Comparison of ENCODE assay signal across 6 cellular contexts in genomic region chr12:54300267-54300731, GRCh38. TPM values are rescaled to one million over a fixed set of nuclear protein-coding genes. Genes with fewer than 3 reads are reported as not detected.
DNase-seq lines count a peak whose midpoint lies in the region; ATAC-seq, FAIRE-seq and TF ChIP-seq lines count a peak whose summit lies in the region.

No MANE protein-coding gene starts in this region.

- no peak for TF ChIP-seq CTCF in Calu3 (IDR thresholded peaks at IDR 0.05; ENCODE audit: unreplicated experiment)
- no peak for TF ChIP-seq CTCF in K562 (IDR thresholded peaks at IDR 0.05 in 2 of 3, conservative IDR thresholded peaks at IDR 0.05 in 1 of 3; ENCODE audit: insufficient read depth in 2 of 3, low read depth in 1 of 3, low read length in 3 of 3)

- H3K9ac ChIP-seq in K562 (ENCODE audit: insufficient read depth in 1 of 2, low read depth in 2 of 2, low read length in 2 of 2), result peak overlapping the region; percentile 92 to 93

- H4K20me1 ChIP-seq in K562 (replicated peaks; ENCODE audit: control insufficient read depth, insufficient read depth, low read length), result no peaks in the 10 kb centered on the region

- no peak for FAIRE-seq in K562 (lab: Jason Lieb, UNC)

- intact Hi-C loops in Calu3 (cut with micrococcal nuclease; ENCODE audit: unreplicated experiment), result no loop called here
- intact Hi-C loops in K562 (cut with micrococcal nuclease), result no loop called here

- peaks cover 7% of the 10 kb centered on the region for H3K36me3 Mint-ChIP-seq in Calu3 (ENCODE audit: insufficient read depth, unreplicated experiment)
- H3K36me3 Mint-ChIP-seq in naive thymus-derived CD8-positive, alpha-beta T cell, result no peaks in the 10 kb centered on the region

- peak overlapping the region; percentile 100 for H3K4me2 ChIP-seq in K562 (ENCODE audit: insufficient read depth, low read length)

- H3K9me3 ChIP-seq in K562 (replicated peaks; ENCODE audit: control insufficient read depth, insufficient read depth, low read depth, low read length), result no peaks in the 10 kb centered on the region

- H3K27ac ChIP-seq in K562 (ENCODE audit: extremely low read depth, low read depth, low read length), result peak overlapping the region; percentile 88

- DNase-seq in Calu3 (no peak), K562 (ENCODE audit: extremely low read depth in 1 of 4, low spot score in 3 of 4) (no peak), SW480 (ENCODE audit: low spot score) (no peak), cerebellar nuclear complex (lab: John Stamatoyannopoulos, UW) (no peak)
- DNase-seq in naive thymus-derived CD8-positive, alpha-beta T cell, result no peak

- no peak overlapping the region for H3K27ac Mint-ChIP-seq in Calu3 (ENCODE audit: unreplicated experiment)
- H3K27ac Mint-ChIP-seq in naive thymus-derived CD8-positive, alpha-beta T cell, result no peak overlapping the region

- no peaks in the 10 kb centered on the region for H3K9me1 ChIP-seq in K562 (ENCODE audit: control insufficient read depth, insufficient read depth, low read length)

- POLR2A ChIA-PET in K562 (lab: Yijun Ruan, JAX), result interaction anchor here (0.5 to 4.1 kb wide), 9 partner anchors 9 to 639 kb away, joined by 3 to 19 read pairs (median 8); partner anchors contain the start of genes CBX5, COPZ1 and HNRNPA1
- POLR2A ChIA-PET in naive thymus-derived CD8-positive, alpha-beta T cell (lab: Charles Lee), result interaction anchor here (0.6 to 2.3 kb wide), 3 partner anchors 20 to 27 kb away, joined by 3 to 9 read pairs (median 4); partner anchors contain the start of genes CBX5, COPZ1 and HNRNPA1

- peak overlapping the region; percentile 78 for H3K4me3 ChIP-seq in K562

- no peak overlapping the region for H2AFZ ChIP-seq in K562 (ENCODE audit: low read depth, low read length)

- no peak for TF ChIP-seq POLR2A in K562 (conservative IDR thresholded peaks at IDR 0.05)

- peaks cover 21% of the 10 kb centered on the region for H3K27me3 Mint-ChIP-seq in Calu3 (ENCODE audit: unreplicated experiment)
- peaks cover 24 to 68% (median 44%) of the 10 kb centered on the region in 5 donors for H3K27me3 Mint-ChIP-seq in naive thymus-derived CD8-positive, alpha-beta T cell

- no peaks in the 10 kb centered on the region for H3K9me3 Mint-ChIP-seq in Calu3 (ENCODE audit: low read depth, unreplicated experiment)
- no peaks in the 10 kb centered on the region for H3K9me3 Mint-ChIP-seq in naive thymus-derived CD8-positive, alpha-beta T cell

- no peak for TF ChIP-seq EP300 in K562 (IDR thresholded peaks at IDR 0.05; ENCODE audit: low read length)

- BruUV-seq in Calu3 (replicated peaks; lab: Mats Ljungman, UMichigan), result no TSS peak
- TSS peak; percentile 52 for BruUV-seq in K562 (replicated peaks; lab: Mats Ljungman, UMichigan)

- in situ Hi-C loops in K562 (cut with MboI), result no loop called here

- peaks cover 47% of the 10 kb centered on the region for H3K4me1 Mint-ChIP-seq in Calu3 (ENCODE audit: low read depth, unreplicated experiment)
- H3K4me1 Mint-ChIP-seq in naive thymus-derived CD8-positive, alpha-beta T cell, result peaks cover 11 to 67% (median 21%) of the 10 kb centered on the region in 4 donors

- WGBS in K562 (ENCODE audit: insufficient coverage, low coverage, missing lambda C conversion rate), result 0% methylated on average over 3 of the region's 3 CpGs

- H3K79me2 ChIP-seq in K562 (ENCODE audit: control insufficient read depth, insufficient read depth, low read length), result peaks cover 93% of the 10 kb centered on the region

- H3K36me3 ChIP-seq in K562 (ENCODE audit: control insufficient read depth, insufficient read depth, low read length), result peaks cover 40% of the 10 kb centered on the region

- CTCF ChIA-PET in Calu3 (lab: Charles Lee) (interaction anchor here (0.6 to 1.3 kb wide), 6 partner anchors 9 to 80 kb away, joined by 3 to 8 read pairs (median 4); partner anchors contain the start of genes CBX5 and COPZ1), K562 (lab: Yijun Ruan, JAX; ENCODE audit: low intra/inter-chr PET ratio) (interaction anchor here (0.7 kb wide), 1 partner anchor 1942 kb away, joined by 3 read pairs; no protein-coding TSS in a partner anchor)

- no peaks in the 10 kb centered on the region for H3K27me3 ChIP-seq in K562 (ENCODE audit: control insufficient read depth in 2 of 2, insufficient read depth in 2 of 2, low read length in 2 of 2)

- TF ChIP-seq RAD21 in K562 (CRISPR knock-in tag; conservative IDR thresholded peaks at IDR 0.05 in 1 of 2, IDR thresholded peaks at IDR 0.05 in 1 of 2), result no peak

- peaks cover 23 to 34% of the 10 kb centered on the region in 2 experiments for H3K4me1 ChIP-seq in K562 (replicated peaks in 1 of 2; ENCODE audit: control insufficient read depth in 2 of 2, insufficient read depth in 2 of 2, low read length in 2 of 2)

- ATAC-seq in K562 (no peak), HG03039 (IDR thresholded peaks at IDR 0.05; ENCODE audit: unreplicated experiment) (no peak)
- ATAC-seq in naive thymus-derived CD8-positive, alpha-beta T cell, result peak in 1 of 2 donors; percentile 8

- peak overlapping the region; percentile 58 for H3K4me3 Mint-ChIP-seq in Calu3 (ENCODE audit: low read depth, unreplicated experiment)
- H3K4me3 Mint-ChIP-seq in naive thymus-derived CD8-positive, alpha-beta T cell, result peak overlapping the region in 6 of 10 donors; percentile 40 to 72 (median 50)

RNA-seq across cellular contexts. Expression of gene NFE2, which starts 0.5 kb away (rescaled TPM):
- total RNA-seq in Calu3 (2022) (0.80 and 1.8 TPM in 2 replicates), K562 (2014; rRNA removed) (221 and 269 TPM in 2 replicates), K562 (2014; rRNA removed; fragmentation: Illumina TruSeq; extraction: Trizol) (134 and 157 TPM in 2 replicates), K562 (2015; rRNA removed; fragmentation: Illumina TruSeq; extraction: Trizol) (177 and 178 TPM in 2 replicates), K562 (2021) (244 and 252 TPM in 2 replicates)
- total RNA-seq in K562 (2011; cell fraction: chromatin; rRNA removed; ENCODE audit: low replicate concordance), result 108 and 191 TPM in 2 replicates
- 118 and 137 TPM in 2 replicates for total RNA-seq in K562 (2011; cell fraction: nucleolus; rRNA removed)
- 98.5 and 115 TPM in 2 replicates for total RNA-seq in K562 (2011; cell fraction: nucleoplasm; rRNA removed)
- polyA plus RNA-seq in K562 (2011; rRNA removed) (208 TPM in 2 replicates), K562 (2014; fragmentation: Illumina TruSeq; extraction: Trizol) (246 and 282 TPM in 2 replicates), K562 (2014; fragmentation: Nextera tagmentation; extraction: Ambion mirVana) (10 to 100 TPM; 12.3 to 44.5 TPM), K562 (2014; rRNA removed) (225 and 229 TPM in 2 replicates)
- polyA plus RNA-seq in K562 (2011; cell fraction: cytosol; rRNA removed), result 231 and 451 TPM in 2 replicates
- polyA plus RNA-seq in K562 (2011; cell fraction: nucleus; rRNA removed), result 232 and 428 TPM in 2 replicates
- polyA plus RNA-seq in K562 (2012), result 162 and 214 TPM in 2 replicates
- 71.3 and 109 TPM in 2 replicates for polyA minus RNA-seq in K562 (2011; rRNA and poly(A)+ RNA removed)
- polyA minus RNA-seq in K562 (2011; cell fraction: cytosol; rRNA and poly(A)+ RNA removed), result 78.1 and 100 TPM in 2 replicates
- 67.6 and 73.9 TPM in 2 replicates for polyA minus RNA-seq in K562 (2011; cell fraction: nucleus; rRNA and poly(A)+ RNA removed)
- total RNA-seq in naive thymus-derived CD8-positive, alpha-beta T cell, result not detected
- polyA plus RNA-seq in naive thymus-derived CD8-positive, alpha-beta T cell, result under 1 TPM in 1 of 3 donors, not detected in 2; 0.14 TPM

RNA-seq across cellular contexts. Expression of gene HNRNPA1, which starts 19.8 kb away (rescaled TPM):
- total RNA-seq in Calu3 (2022) (1,059 and 1,161 TPM in 2 replicates), K562 (2014; rRNA removed) (1,166 and 1,242 TPM in 2 replicates), K562 (2014; rRNA removed; fragmentation: Illumina TruSeq; extraction: Trizol) (1,479 and 1,871 TPM in 2 replicates), K562 (2015; rRNA removed; fragmentation: Illumina TruSeq; extraction: Trizol) (1,215 and 1,277 TPM in 2 replicates), K562 (2021) (1,768 and 1,994 TPM in 2 replicates)
- total RNA-seq in K562 (2011; cell fraction: chromatin; rRNA removed; ENCODE audit: low replicate concordance), result 585 and 1,170 TPM in 2 replicates
- total RNA-seq in K562 (2011; cell fraction: nucleolus; rRNA removed), result 342 and 393 TPM in 2 replicates
- total RNA-seq in K562 (2011; cell fraction: nucleoplasm; rRNA removed), result 680 and 890 TPM in 2 replicates
- polyA plus RNA-seq in K562 (2011; rRNA removed) (1,105 and 1,247 TPM in 2 replicates), K562 (2014; fragmentation: Illumina TruSeq; extraction: Trizol) (2,677 and 2,919 TPM in 2 replicates), K562 (2014; fragmentation: Nextera tagmentation; extraction: Ambion mirVana) (1,000 to 10,000 TPM; 1,815 to 2,152 TPM), K562 (2014; rRNA removed) (2,590 and 2,703 TPM in 2 replicates)
- polyA plus RNA-seq in K562 (2011; cell fraction: cytosol; rRNA removed), result 544 and 1,005 TPM in 2 replicates
- polyA plus RNA-seq in K562 (2011; cell fraction: nucleus; rRNA removed), result 747 and 1,095 TPM in 2 replicates
- 2,696 and 3,059 TPM in 2 replicates for polyA plus RNA-seq in K562 (2012)
- 2,157 and 2,253 TPM in 2 replicates for polyA minus RNA-seq in K562 (2011; rRNA and poly(A)+ RNA removed)
- polyA minus RNA-seq in K562 (2011; cell fraction: cytosol; rRNA and poly(A)+ RNA removed), result 731 and 750 TPM in 2 replicates
- 346 and 811 TPM in 2 replicates for polyA minus RNA-seq in K562 (2011; cell fraction: nucleus; rRNA and poly(A)+ RNA removed)
- total RNA-seq in naive thymus-derived CD8-positive, alpha-beta T cell, result 1,000 to 10,000 TPM; 1,109 to 1,141 TPM
- 1,000 to 10,000 TPM in 1 of 3 donors, 100 to 1,000 TPM in 2; 932 to 1,177 (median 943) TPM for polyA plus RNA-seq in naive thymus-derived CD8-positive, alpha-beta T cell

RNA-seq across cellular contexts. Expression of gene CBX5, which starts 20.4 kb away (rescaled TPM):
- 128 and 173 TPM in 2 replicates for total RNA-seq in Calu3 (2022)
- 33.7 and 89.9 TPM in 2 replicates for total RNA-seq in K562 (2011; cell fraction: chromatin; rRNA removed; ENCODE audit: low replicate concordance)
- total RNA-seq in K562 (2011; cell fraction: nucleolus; rRNA removed), result 22.3 and 27.9 TPM in 2 replicates
- 59.4 and 101 TPM in 2 replicates for total RNA-seq in K562 (2011; cell fraction: nucleoplasm; rRNA removed)
- 41.8 and 50.5 TPM in 2 replicates for total RNA-seq in K562 (2014; rRNA removed)
- 80.2 and 106 TPM in 2 replicates for total RNA-seq in K562 (2014; rRNA removed; fragmentation: Illumina TruSeq; extraction: Trizol)
- 55.3 and 60.8 TPM in 2 replicates for total RNA-seq in K562 (2015; rRNA removed; fragmentation: Illumina TruSeq; extraction: Trizol)
- total RNA-seq in K562 (2021), result 72.6 and 82.3 TPM in 2 replicates
- polyA plus RNA-seq in K562 (2011; rRNA removed), result 81.2 and 102 TPM in 2 replicates
- polyA plus RNA-seq in K562 (2011; cell fraction: cytosol; rRNA removed), result 28.5 and 57.8 TPM in 2 replicates
- polyA plus RNA-seq in K562 (2011; cell fraction: nucleus; rRNA removed), result 25.8 and 37.9 TPM in 2 replicates
- 28.8 and 37.9 TPM in 2 replicates for polyA plus RNA-seq in K562 (2012)
- 51.2 and 59.2 TPM in 2 replicates for polyA plus RNA-seq in K562 (2014; fragmentation: Illumina TruSeq; extraction: Trizol)
- polyA plus RNA-seq in K562 (2014; fragmentation: Nextera tagmentation; extraction: Ambion mirVana), result 10 to 100 TPM; 49.8 to 53.2 TPM
- polyA plus RNA-seq in K562 (2014; rRNA removed), result 32.6 and 39.3 TPM in 2 replicates
- 208 and 238 TPM in 2 replicates for polyA minus RNA-seq in K562 (2011; rRNA and poly(A)+ RNA removed)
- 65.3 and 84.1 TPM in 2 replicates for polyA minus RNA-seq in K562 (2011; cell fraction: cytosol; rRNA and poly(A)+ RNA removed)
- 16.3 and 30.9 TPM in 2 replicates for polyA minus RNA-seq in K562 (2011; cell fraction: nucleus; rRNA and poly(A)+ RNA removed)
- total RNA-seq in naive thymus-derived CD8-positive, alpha-beta T cell, result 10 to 100 TPM; 66.6 to 70.5 TPM
- polyA plus RNA-seq in naive thymus-derived CD8-positive, alpha-beta T cell, result 10 to 100 TPM; 23.7 to 34.4 (median 29.4) TPM

RNA-seq across cellular contexts. Expression of gene COPZ1, which starts 24.6 kb away (rescaled TPM):
- 173 and 190 TPM in 2 replicates for total RNA-seq in Calu3 (2022)
- 92.5 and 126 TPM in 2 replicates for total RNA-seq in K562 (2011; cell fraction: chromatin; rRNA removed; ENCODE audit: low replicate concordance)
- total RNA-seq in K562 (2011; cell fraction: nucleolus; rRNA removed), result 75.9 and 83.9 TPM in 2 replicates
- 128 and 170 TPM in 2 replicates for total RNA-seq in K562 (2011; cell fraction: nucleoplasm; rRNA removed)
- total RNA-seq in K562 (2014; rRNA removed), result 137 and 157 TPM in 2 replicates
- 233 and 284 TPM in 2 replicates for total RNA-seq in K562 (2014; rRNA removed; fragmentation: Illumina TruSeq; extraction: Trizol)
- total RNA-seq in K562 (2015; rRNA removed; fragmentation: Illumina TruSeq; extraction: Trizol), result 142 and 156 TPM in 2 replicates
- 187 and 192 TPM in 2 replicates for total RNA-seq in K562 (2021)
- polyA plus RNA-seq in K562 (2011; rRNA removed), result 473 and 482 TPM in 2 replicates
- polyA plus RNA-seq in K562 (2011; cell fraction: cytosol; rRNA removed), result 231 and 446 TPM in 2 replicates
- 125 and 220 TPM in 2 replicates for polyA plus RNA-seq in K562 (2011; cell fraction: nucleus; rRNA removed)
- 265 and 413 TPM in 2 replicates for polyA plus RNA-seq in K562 (2012)
- polyA plus RNA-seq in K562 (2014; fragmentation: Illumina TruSeq; extraction: Trizol), result 277 and 293 TPM in 2 replicates
- 100 to 1,000 TPM; 437 to 487 TPM for polyA plus RNA-seq in K562 (2014; fragmentation: Nextera tagmentation; extraction: Ambion mirVana)
- polyA plus RNA-seq in K562 (2014; rRNA removed), result 177 and 232 TPM in 2 replicates
- polyA minus RNA-seq in K562 (2011; rRNA and poly(A)+ RNA removed), result 329 and 369 TPM in 2 replicates
- 167 and 216 TPM in 2 replicates for polyA minus RNA-seq in K562 (2011; cell fraction: cytosol; rRNA and poly(A)+ RNA removed)
- polyA minus RNA-seq in K562 (2011; cell fraction: nucleus; rRNA and poly(A)+ RNA removed), result 21.7 and 60.2 TPM in 2 replicates
- total RNA-seq in naive thymus-derived CD8-positive, alpha-beta T cell, result 10 to 100 TPM; 79.0 to 83.5 TPM
- 100 to 1,000 TPM; 128 to 152 (median 132) TPM for polyA plus RNA-seq in naive thymus-derived CD8-positive, alpha-beta T cell

Comparison
In these comparisons a context has a peak if more than half of its experiments do, and no peak if none do; other contexts are left out.
1. RNA of gene NFE2, which starts 0.5 kb away (total RNA-seq): 98.5 to 269 TPM in K562; 0.80 to 1.8 TPM in Calu3 and not detected in naive thymus-derived CD8-positive, alpha-beta T cell; every median in the first group is over 10 times any median in the second.